In the genomic region with DNA sequence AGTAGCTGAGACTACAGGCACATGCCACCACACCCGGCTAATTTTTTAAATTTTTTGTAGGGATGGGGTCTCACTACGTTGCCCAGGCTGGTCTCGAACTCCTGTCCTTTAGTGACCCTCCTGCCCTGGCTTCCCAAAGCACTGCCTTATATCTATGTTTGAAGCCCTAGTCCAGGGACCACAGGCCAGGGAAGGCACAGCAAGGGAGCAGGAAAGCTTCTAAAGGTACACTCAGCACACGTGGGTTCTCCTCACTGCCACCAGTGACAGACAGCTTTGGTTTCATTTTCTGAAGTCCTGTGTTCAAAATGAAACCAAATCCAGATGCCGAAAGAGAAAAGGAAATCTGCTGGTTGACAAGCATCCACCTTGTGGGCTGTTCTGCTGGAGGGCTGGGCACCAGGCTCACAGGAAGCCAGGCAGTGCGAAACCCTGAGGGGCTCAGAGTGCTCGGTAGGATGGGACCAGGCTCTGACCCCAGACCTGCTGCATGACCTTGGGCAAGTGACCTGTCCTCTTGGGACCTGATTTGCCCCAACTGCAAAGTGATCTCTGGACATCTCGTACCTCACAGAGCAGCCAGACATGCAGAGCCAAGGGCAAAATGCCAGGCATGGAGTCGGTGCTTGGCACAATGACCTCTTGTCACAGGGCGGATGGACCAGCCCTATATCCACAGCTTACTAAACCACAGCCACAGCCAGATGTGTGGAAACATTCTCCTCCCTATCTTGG, we compare ENCODE assay signal across 10 cellular contexts. TPM values are rescaled to one million over a fixed set of nuclear protein-coding genes. Genes with fewer than 3 reads are reported as not detected.
DNase-seq lines count a peak whose midpoint lies in the region; ATAC-seq and TF ChIP-seq lines count a peak whose summit lies in the region.
"Had no signal": no experiment of that assay in that cellular context is flagged by ENCODE, and none has a peak within 500 bp of the region (broad histone marks: within the 10 kb centered on the region; RNA-seq: fewer than 3 reads in every experiment).

No MANE protein-coding gene starts in this region.

- POLR2A ChIA-PET in HEK293T (lab: Yijun Ruan, JAX) = no interaction called here

- DNase-seq in DMS53 (lab: John Stamatoyannopoulos, UW) = peak; percentile 30
- no peak for DNase-seq in DMS53 treated with DMSO at 0.1 percent for 48 hours (lab: John Stamatoyannopoulos, UW; ENCODE audit: unreplicated experiment)
- DNase-seq in activated T-cell treated with anti-CD3 and anti-CD28 coated beads, Interleukin-2, amount 50 U/mL, for 4 hours = peak; percentile 12
- peak; percentile 41 for DNase-seq in hepatic stellate cell (ENCODE audit: low spot score)
- no peak for DNase-seq in DMS 273 treated with DMSO at 0.1 percent for 48 hours (lab: John Stamatoyannopoulos, UW)
- no peak for DNase-seq in HEK293T (ENCODE audit: extremely low spot score)

- ATAC-seq in activated T-cell treated with anti-CD3 and anti-CD28 coated beads, Interleukin-2, amount 50 U/mL, for 4 hours = peak; percentile 9
- no peak for ATAC-seq in HG03342 (IDR thresholded peaks at IDR 0.05; ENCODE audit: unreplicated experiment)

- peaks cover 41% of the 10 kb centered on the region for H3K4me1 Mint-ChIP-seq in activated T-cell treated with anti-CD3 and anti-CD28 coated beads, Interleukin-2, amount 50 U/mL, for 4 hours (ENCODE audit: low read depth)

- peak overlapping the region in 3 of 5 donors; percentile 7 to 49 (median 34) for H3K9ac ChIP-seq in subcutaneous abdominal adipose tissue (ENCODE audit: low read length in 5 of 5)

- H3K4me1 ChIP-seq in subcutaneous abdominal adipose tissue (ENCODE audit: control insufficient read depth in 5 of 5, insufficient read depth in 5 of 5, low read length in 5 of 5) = peaks cover 11 to 57% (median 33%) of the 10 kb centered on the region in 5 donors

- H3K4me3 ChIP-seq in subcutaneous abdominal adipose tissue (ENCODE audit: low read depth in 1 of 5, low read length in 5 of 5) = peak overlapping the region; percentile 23 to 58 (median 38)

- peaks cover 4% of the 10 kb centered on the region for H3K36me3 Mint-ChIP-seq in activated T-cell treated with anti-CD3 and anti-CD28 coated beads, Interleukin-2, amount 50 U/mL, for 4 hours (ENCODE audit: insufficient read depth)

- H3K4me3 Mint-ChIP-seq in activated T-cell treated with anti-CD3 and anti-CD28 coated beads, Interleukin-2, amount 50 U/mL, for 4 hours = peak overlapping the region; percentile 38

- no peaks in the 10 kb centered on the region for H3K9me3 Mint-ChIP-seq in activated T-cell treated with anti-CD3 and anti-CD28 coated beads, Interleukin-2, amount 50 U/mL, for 4 hours

- CTCF ChIA-PET in HEK293T (lab: Yijun Ruan, JAX) = interaction anchor here (0.9 kb wide), 1 partner anchor 129 kb away, joined by 4 read pairs; no protein-coding TSS in a partner anchor

- H3K27ac ChIP-seq in subcutaneous abdominal adipose tissue (ENCODE audit: low read depth, low read length) = peak overlapping the region; percentile 9
- H3K27ac ChIP-seq: 22Rv1 had no signal

- peaks cover 0 to 3% (median 0%) of the 10 kb centered on the region in 5 donors for H3K36me3 ChIP-seq in subcutaneous abdominal adipose tissue (ENCODE audit: control insufficient read depth in 5 of 5, insufficient read depth in 5 of 5, low read length in 5 of 5)

- H3K27me3 ChIP-seq in subcutaneous abdominal adipose tissue (ENCODE audit: control insufficient read depth in 5 of 5, insufficient read depth in 4 of 5, low read length in 5 of 5) = no peaks in the 10 kb centered on the region

- no peaks in the 10 kb centered on the region for H3K27me3 Mint-ChIP-seq in activated T-cell treated with anti-CD3 and anti-CD28 coated beads, Interleukin-2, amount 50 U/mL, for 4 hours (ENCODE audit: low read depth)

- H3K9me3 ChIP-seq in subcutaneous abdominal adipose tissue (ENCODE audit: control insufficient read depth in 5 of 5, low read length in 5 of 5) = no peaks in the 10 kb centered on the region

TF ChIP-seq in HEK293T, 16 proteins besides CTCF, POLR2A, EP300 and RAD21:
- TF ChIP-seq ELF4 (IDR thresholded peaks at IDR 0.05) (no peak), TARDBP (IDR thresholded peaks at IDR 0.05) (no peak), BHLHE40 (IDR thresholded peaks at IDR 0.05; ENCODE audit: borderline replicate concordance) (no peak), FOXM1 (IDR thresholded peaks at IDR 0.05; ENCODE audit: borderline replicate concordance) (no peak), ARNT (IDR thresholded peaks at IDR 0.05) (no peak), FOXA1 (IDR thresholded peaks at IDR 0.05) (no peak), CTBP1 (IDR thresholded peaks at IDR 0.05; ENCODE audit: borderline replicate concordance) (no peak), ZNF384 (IDR thresholded peaks at IDR 0.05) (no peak), HDGF (IDR thresholded peaks at IDR 0.05; ENCODE audit: borderline replicate concordance) (no peak), SUZ12 (IDR thresholded peaks at IDR 0.05) (no peak), FOXK2 (IDR thresholded peaks at IDR 0.05) (no peak), NFRKB (IDR thresholded peaks at IDR 0.05) (no peak)
- TF ChIP-seq, protein P1, sequence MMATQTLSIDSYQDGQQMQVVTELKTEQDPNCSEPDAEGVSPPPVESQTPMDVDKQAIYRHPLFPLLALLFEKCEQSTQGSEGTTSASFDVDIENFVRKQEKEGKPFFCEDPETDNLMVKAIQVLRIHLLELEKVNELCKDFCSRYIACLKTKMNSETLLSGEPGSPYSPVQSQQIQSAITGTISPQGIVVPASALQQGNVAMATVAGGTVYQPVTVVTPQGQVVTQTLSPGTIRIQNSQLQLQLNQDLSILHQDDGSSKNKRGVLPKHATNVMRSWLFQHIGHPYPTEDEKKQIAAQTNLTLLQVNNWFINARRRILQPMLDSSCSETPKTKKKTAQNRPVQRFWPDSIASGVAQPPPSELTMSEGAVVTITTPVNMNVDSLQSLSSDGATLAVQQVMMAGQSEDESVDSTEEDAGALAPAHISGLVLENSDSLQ (IDR thresholded peaks at IDR 0.05) = no peak
TF ChIP-seq in HEK293T: peak in this region for 0.

RNA-seq across cellular contexts. Expression of gene SOCS1, which starts 2.7 kb away (rescaled TPM):
- 100 to 1,000 TPM; 112 to 148 (median 114) TPM for total RNA-seq in activated T-cell treated with anti-CD3 and anti-CD28 coated beads, Interleukin-2, amount 50 U/mL, for 4 hours

RNA-seq across cellular contexts. Expression of gene TNP2, which starts 10.4 kb away (rescaled TPM):
- total RNA-seq in activated T-cell treated with anti-CD3 and anti-CD28 coated beads, Interleukin-2, amount 50 U/mL, for 4 hours = not detected
- total RNA-seq: pulmonary artery endothelial cell had no signal

RNA-seq across cellular contexts. Expression of gene PRM3, which starts 14.7 kb away (rescaled TPM):
- total RNA-seq in activated T-cell treated with anti-CD3 and anti-CD28 coated beads, Interleukin-2, amount 50 U/mL, for 4 hours = not detected
- total RNA-seq: pulmonary artery endothelial cell had no signal

RNA-seq across cellular contexts. Expression of gene PRM2, which starts 17.6 kb away (rescaled TPM):
- total RNA-seq in activated T-cell treated with anti-CD3 and anti-CD28 coated beads, Interleukin-2, amount 50 U/mL, for 4 hours = not detected
- total RNA-seq: pulmonary artery endothelial cell had no signal

RNA-seq across cellular contexts. Expression of gene PRM1, which starts 22.4 kb away (rescaled TPM):
- not detected for total RNA-seq in activated T-cell treated with anti-CD3 and anti-CD28 coated beads, Interleukin-2, amount 50 U/mL, for 4 hours
- total RNA-seq: pulmonary artery endothelial cell had no signal

Comparison
In these comparisons a context has a peak if more than half of its experiments do, and no peak if none do; other contexts are left out.
1. DNase-seq: peak in DMS53 (single experiment), activated T-cell treated with anti-CD3 and anti-CD28 coated beads, Interleukin-2, amount 50 U/mL, for 4 hours (single experiment) and hepatic stellate cell (single experiment); none in DMS53 treated with DMSO at 0.1 percent for 48 hours (single experiment), DMS 273 treated with DMSO at 0.1 percent for 48 hours (single experiment) and HEK293T (single experiment).